1 cellular context compared by ENCODE assay signal in the genomic region with DNA sequence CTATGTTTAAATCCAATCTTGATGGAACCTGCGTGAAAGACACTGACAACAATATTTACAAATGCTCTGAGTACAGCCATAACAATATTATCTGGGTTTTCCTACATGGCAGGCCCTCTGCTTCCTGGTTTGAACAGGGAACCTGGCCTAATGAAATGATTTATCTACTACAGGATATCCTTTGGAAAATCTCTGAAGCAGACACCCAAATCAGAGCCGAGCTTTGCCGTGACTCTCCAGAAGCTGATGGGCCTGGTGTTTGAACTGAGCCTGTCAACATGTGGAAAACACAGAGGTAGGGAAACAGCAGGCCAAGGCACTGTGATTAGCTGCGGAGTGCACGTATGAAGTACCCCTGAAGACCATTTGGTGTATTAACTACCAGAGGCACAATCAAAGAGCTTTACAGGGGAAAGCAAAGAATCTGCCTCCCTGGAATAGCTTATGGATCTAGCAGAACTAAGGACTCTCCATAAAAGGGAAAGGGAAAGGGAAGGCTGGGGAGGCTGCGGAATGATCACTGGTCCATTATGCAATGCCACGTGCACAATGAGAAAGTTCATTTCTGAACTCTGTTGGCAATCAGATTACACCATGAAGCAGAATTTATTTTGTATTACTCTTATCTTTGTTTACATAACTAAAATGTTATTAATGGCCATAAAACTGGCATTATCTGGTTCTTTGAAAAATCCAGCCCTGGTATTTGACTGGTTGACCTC.
TF ChIP-seq lines count a peak whose summit lies in the region.

No MANE protein-coding gene starts in this region.

TF ChIP-seq in SK-N-SH, 30 proteins besides CTCF, POLR2A, EP300 and RAD21 (continued from another document):
- TF ChIP-seq SIN3A (IDR thresholded peaks at IDR 0.05; ENCODE audit: borderline replicate concordance, low read depth, low read length): no peak
- TF ChIP-seq IRF3 (IDR thresholded peaks at IDR 0.05; ENCODE audit: low read depth, low read length): no peak
- no peak for TF ChIP-seq TCF12 (IDR thresholded peaks at IDR 0.05)
- TF ChIP-seq GATA2 (CRISPR knock-in tag; IDR thresholded peaks at IDR 0.05): peak; percentile 78
- TF ChIP-seq ELF1 (IDR thresholded peaks at IDR 0.05): no peak
- TF ChIP-seq USF1 (IDR thresholded peaks at IDR 0.05; ENCODE audit: borderline replicate concordance, low read depth): no peak
- TF ChIP-seq NFIC (IDR thresholded peaks at IDR 0.05; ENCODE audit: borderline replicate concordance): no peak
- TF ChIP-seq, protein P1, sequence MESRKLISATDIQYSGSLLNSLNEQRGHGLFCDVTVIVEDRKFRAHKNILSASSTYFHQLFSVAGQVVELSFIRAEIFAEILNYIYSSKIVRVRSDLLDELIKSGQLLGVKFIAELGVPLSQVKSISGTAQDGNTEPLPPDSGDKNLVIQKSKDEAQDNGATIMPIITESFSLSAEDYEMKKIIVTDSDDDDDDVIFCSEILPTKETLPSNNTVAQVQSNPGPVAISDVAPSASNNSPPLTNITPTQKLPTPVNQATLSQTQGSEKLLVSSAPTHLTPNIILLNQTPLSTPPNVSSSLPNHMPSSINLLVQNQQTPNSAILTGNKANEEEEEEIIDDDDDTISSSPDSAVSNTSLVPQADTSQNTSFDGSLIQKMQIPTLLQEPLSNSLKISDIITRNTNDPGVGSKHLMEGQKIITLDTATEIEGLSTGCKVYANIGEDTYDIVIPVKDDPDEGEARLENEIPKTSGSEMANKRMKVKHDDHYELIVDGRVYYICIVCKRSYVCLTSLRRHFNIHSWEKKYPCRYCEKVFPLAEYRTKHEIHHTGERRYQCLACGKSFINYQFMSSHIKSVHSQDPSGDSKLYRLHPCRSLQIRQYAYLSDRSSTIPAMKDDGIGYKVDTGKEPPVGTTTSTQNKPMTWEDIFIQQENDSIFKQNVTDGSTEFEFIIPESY (IDR thresholded peaks at IDR 0.05; ENCODE audit: borderline replicate concordance, low read depth): no peak
- peak; percentile 59; the same call in 1 of the 2 replicates for TF ChIP-seq FOXJ3 (CRISPR knock-in tag; IDR thresholded peaks at IDR 0.05)
- TF ChIP-seq FOSL2 (IDR thresholded peaks at IDR 0.05; ENCODE audit: borderline replicate concordance, low read depth): no peak
- TF ChIP-seq RXRA (IDR thresholded peaks at IDR 0.05; ENCODE audit: borderline replicate concordance, low read depth): no peak
- TF ChIP-seq MXI1 (IDR thresholded peaks at IDR 0.05; ENCODE audit: low read depth, low read length): 0 out of 2 replicates have a peak, but pooled peaks have one; percentile 54
- TF ChIP-seq, protein P2, sequence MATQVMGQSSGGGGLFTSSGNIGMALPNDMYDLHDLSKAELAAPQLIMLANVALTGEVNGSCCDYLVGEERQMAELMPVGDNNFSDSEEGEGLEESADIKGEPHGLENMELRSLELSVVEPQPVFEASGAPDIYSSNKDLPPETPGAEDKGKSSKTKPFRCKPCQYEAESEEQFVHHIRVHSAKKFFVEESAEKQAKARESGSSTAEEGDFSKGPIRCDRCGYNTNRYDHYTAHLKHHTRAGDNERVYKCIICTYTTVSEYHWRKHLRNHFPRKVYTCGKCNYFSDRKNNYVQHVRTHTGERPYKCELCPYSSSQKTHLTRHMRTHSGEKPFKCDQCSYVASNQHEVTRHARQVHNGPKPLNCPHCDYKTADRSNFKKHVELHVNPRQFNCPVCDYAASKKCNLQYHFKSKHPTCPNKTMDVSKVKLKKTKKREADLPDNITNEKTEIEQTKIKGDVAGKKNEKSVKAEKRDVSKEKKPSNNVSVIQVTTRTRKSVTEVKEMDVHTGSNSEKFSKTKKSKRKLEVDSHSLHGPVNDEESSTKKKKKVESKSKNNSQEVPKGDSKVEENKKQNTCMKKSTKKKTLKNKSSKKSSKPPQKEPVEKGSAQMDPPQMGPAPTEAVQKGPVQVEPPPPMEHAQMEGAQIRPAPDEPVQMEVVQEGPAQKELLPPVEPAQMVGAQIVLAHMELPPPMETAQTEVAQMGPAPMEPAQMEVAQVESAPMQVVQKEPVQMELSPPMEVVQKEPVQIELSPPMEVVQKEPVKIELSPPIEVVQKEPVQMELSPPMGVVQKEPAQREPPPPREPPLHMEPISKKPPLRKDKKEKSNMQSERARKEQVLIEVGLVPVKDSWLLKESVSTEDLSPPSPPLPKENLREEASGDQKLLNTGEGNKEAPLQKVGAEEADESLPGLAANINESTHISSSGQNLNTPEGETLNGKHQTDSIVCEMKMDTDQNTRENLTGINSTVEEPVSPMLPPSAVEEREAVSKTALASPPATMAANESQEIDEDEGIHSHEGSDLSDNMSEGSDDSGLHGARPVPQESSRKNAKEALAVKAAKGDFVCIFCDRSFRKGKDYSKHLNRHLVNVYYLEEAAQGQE (IDR thresholded peaks at IDR 0.05; ENCODE audit: low read depth, low read length): no peak
- peak; percentile 29; the same call in 1 of the 2 replicates for TF ChIP-seq RCOR1 (IDR thresholded peaks at IDR 0.05; ENCODE audit: low read length)
- no peak for TF ChIP-seq MEF2A (IDR thresholded peaks at IDR 0.05; ENCODE audit: borderline replicate concordance, low read depth)
- no peak for TF ChIP-seq TEAD4 (IDR thresholded peaks at IDR 0.05; ENCODE audit: borderline replicate concordance, insufficient read depth)
- no peak for TF ChIP-seq YY1 (IDR thresholded peaks at IDR 0.05; ENCODE audit: low read depth)
- no peak for TF ChIP-seq FOXM1 (IDR thresholded peaks at IDR 0.05; ENCODE audit: low read depth)
- no peak for TF ChIP-seq PBX3 (IDR thresholded peaks at IDR 0.05)
- no peak for TF ChIP-seq SMC3 (IDR thresholded peaks at IDR 0.05; ENCODE audit: low read depth, low read length)
- TF ChIP-seq CHD2 (IDR thresholded peaks at IDR 0.05; ENCODE audit: low read length, partially characterized antibody): peak; percentile 17
